Comparison of ENCODE assay signal across 1 cellular context in genomic region chr15:37099321-37100108, GRCh38.
TF ChIP-seq lines count a peak whose summit lies in the region.

No MANE protein-coding gene starts in this region.

TF ChIP-seq in GM12878, 131 proteins besides CTCF, POLR2A, EP300 and RAD21 (continued from another document):
- TF ChIP-seq, protein P1, sequence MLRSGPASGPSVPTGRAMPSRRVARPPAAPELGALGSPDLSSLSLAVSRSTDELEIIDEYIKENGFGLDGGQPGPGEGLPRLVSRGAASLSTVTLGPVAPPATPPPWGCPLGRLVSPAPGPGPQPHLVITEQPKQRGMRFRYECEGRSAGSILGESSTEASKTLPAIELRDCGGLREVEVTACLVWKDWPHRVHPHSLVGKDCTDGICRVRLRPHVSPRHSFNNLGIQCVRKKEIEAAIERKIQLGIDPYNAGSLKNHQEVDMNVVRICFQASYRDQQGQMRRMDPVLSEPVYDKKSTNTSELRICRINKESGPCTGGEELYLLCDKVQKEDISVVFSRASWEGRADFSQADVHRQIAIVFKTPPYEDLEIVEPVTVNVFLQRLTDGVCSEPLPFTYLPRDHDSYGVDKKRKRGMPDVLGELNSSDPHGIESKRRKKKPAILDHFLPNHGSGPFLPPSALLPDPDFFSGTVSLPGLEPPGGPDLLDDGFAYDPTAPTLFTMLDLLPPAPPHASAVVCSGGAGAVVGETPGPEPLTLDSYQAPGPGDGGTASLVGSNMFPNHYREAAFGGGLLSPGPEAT (IDR thresholded peaks at IDR 0.05; ENCODE audit: low read depth): no peak
- TF ChIP-seq NKRF (conservative IDR thresholded peaks at IDR 0.05) (no peak), CBFB (IDR thresholded peaks at IDR 0.05; ENCODE audit: low read depth) (no peak), PML (IDR thresholded peaks at IDR 0.05; ENCODE audit: low read length) (0 out of 2 replicates have a peak, but pooled peaks have one; percentile 8), MLLT1 (IDR thresholded peaks at IDR 0.05) (0 out of 2 replicates have a peak, but pooled peaks have one; percentile 3), ZNF622 (IDR thresholded peaks at IDR 0.05) (no peak), SREBF1 (IDR thresholded peaks at IDR 0.05; ENCODE audit: low read length) (0 out of 2 replicates have a peak, but pooled peaks have one; percentile 20), REST (IDR thresholded peaks at IDR 0.05; ENCODE audit: low read depth, low read length) (no peak), RUNX3 (IDR thresholded peaks at IDR 0.05; ENCODE audit: low read length) (no peak), ZNF24 (IDR thresholded peaks at IDR 0.05) (peak; percentile 25; the same call in 1 of the 2 replicates), JUND (IDR thresholded peaks at IDR 0.05; ENCODE audit: low read depth, low read length) (no peak), CREM (IDR thresholded peaks at IDR 0.05; ENCODE audit: low read depth) (no peak), CEBPZ (IDR thresholded peaks at IDR 0.05; ENCODE audit: low read depth, low read length) (no peak), ZBTB40 (IDR thresholded peaks at IDR 0.05; ENCODE audit: borderline replicate concordance) (no peak), NBN (IDR thresholded peaks at IDR 0.05) (no peak), PBX3 (IDR thresholded peaks at IDR 0.05; ENCODE audit: insufficient replicate concordance, low read depth, low read length) (peak; percentile 89), ELK1 (IDR thresholded peaks at IDR 0.05; ENCODE audit: low read depth, low read length) (no peak)
- TF ChIP-seq, protein P2, sequence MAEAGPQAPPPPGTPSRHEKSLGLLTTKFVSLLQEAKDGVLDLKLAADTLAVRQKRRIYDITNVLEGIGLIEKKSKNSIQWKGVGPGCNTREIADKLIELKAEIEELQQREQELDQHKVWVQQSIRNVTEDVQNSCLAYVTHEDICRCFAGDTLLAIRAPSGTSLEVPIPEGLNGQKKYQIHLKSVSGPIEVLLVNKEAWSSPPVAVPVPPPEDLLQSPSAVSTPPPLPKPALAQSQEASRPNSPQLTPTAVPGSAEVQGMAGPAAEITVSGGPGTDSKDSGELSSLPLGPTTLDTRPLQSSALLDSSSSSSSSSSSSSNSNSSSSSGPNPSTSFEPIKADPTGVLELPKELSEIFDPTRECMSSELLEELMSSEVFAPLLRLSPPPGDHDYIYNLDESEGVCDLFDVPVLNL (IDR thresholded peaks at IDR 0.05; ENCODE audit: low read depth, low read length): no peak
